In the genomic region with DNA sequence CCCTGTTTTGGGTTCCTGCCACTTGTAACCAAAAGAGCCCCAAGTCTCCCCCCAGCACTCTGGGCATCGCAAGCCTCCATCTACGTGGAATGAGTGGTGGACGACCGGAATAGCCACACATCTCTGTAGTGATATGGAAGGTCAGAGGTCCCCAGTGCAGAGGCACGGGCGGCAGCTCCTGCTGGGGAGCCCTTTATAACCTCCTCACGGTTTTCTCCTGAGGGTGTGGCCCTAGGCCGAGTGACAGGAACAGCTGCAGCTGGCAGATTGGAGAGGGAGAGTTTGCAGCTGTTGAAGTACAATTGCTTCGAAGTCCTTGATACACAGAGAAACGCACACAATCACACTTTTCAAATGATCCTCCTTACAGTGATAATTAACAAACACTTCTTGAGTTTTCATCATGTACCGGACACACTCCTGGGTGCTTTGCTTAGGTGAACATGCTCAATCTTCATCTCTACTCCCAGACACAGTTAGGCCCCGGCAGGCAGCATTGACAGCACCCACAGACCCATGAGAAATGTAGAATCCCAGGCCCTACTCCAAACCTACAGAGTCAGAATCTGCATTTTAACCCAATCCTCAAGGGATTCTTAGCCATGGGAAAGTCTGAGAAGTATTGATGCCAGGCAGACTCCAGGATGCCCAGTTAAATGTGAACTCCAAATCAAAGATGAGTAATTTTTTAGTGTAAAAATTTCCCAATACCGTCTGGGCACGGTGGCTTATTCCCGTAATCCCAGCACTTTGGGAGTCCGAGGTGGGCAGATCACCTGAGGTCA, we compare ENCODE assay signal across 1 cellular context.
TF ChIP-seq lines count a peak whose summit lies in the region.

No MANE protein-coding gene starts in this region.

TF ChIP-seq in IMR-90, 13 proteins besides CTCF, POLR2A, EP300 and RAD21:
- no peak for TF ChIP-seq BHLHE40 (IDR thresholded peaks at IDR 0.05; ENCODE audit: low read depth, low read length)
- TF ChIP-seq USF2 (IDR thresholded peaks at IDR 0.05; ENCODE audit: low read depth, low read length), result no peak
- no peak for TF ChIP-seq RCOR1 (IDR thresholded peaks at IDR 0.05; ENCODE audit: insufficient replicate concordance, low read length)
- no peak for TF ChIP-seq SMC3 (IDR thresholded peaks at IDR 0.05; ENCODE audit: low read depth, low read length)
- TF ChIP-seq ELK1 (IDR thresholded peaks at IDR 0.05; ENCODE audit: borderline replicate concordance, low read depth, low read length), result no peak
- no peak for TF ChIP-seq CEBPB (IDR thresholded peaks at IDR 0.05; ENCODE audit: low read depth, low read length)
- no peak for TF ChIP-seq CHD1 (IDR thresholded peaks at IDR 0.05; ENCODE audit: low read depth, low read length)
- no peak for TF ChIP-seq NFE2L2 (IDR thresholded peaks at IDR 0.05; ENCODE audit: low read depth, low read length)
- no peak for TF ChIP-seq MXI1 (IDR thresholded peaks at IDR 0.05; ENCODE audit: borderline replicate concordance, low read depth, low read length)
- TF ChIP-seq MAZ (IDR thresholded peaks at IDR 0.05; ENCODE audit: borderline replicate concordance, low read depth, low read length), result no peak
- TF ChIP-seq RFX5 (IDR thresholded peaks at IDR 0.05; ENCODE audit: low read depth, low read length), result no peak
- TF ChIP-seq FOS (IDR thresholded peaks at IDR 0.05; ENCODE audit: low read depth, low read length), result no peak
- no peak for TF ChIP-seq MAFK (IDR thresholded peaks at IDR 0.05; ENCODE audit: low read depth, low read length)
